ENCODE assay signal across 9 cellular contexts in the genomic region with DNA sequence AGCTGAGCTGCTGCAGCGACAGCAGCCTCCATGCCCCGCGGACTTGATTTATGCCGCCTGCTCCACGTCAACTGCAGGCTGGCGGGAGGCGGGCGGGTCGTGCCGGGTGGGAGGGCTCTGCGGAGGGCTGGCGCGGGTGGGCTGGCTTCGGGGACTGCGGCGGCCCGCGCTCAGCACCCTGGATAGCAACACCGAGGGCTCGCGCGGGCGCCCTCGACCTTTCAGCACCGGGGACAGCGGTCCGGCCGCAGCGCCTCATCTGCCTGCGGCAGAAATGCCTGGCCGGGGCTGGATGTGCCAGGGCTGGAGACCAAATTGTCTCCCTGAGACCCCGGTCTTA.
DNase-seq lines count a peak whose midpoint lies in the region; ATAC-seq lines count a peak whose summit lies in the region.
"Had no signal": no experiment of that assay in that cellular context is flagged by ENCODE, and none has a peak within 500 bp of the region (broad histone marks: within the 10 kb centered on the region; RNA-seq: fewer than 3 reads in every experiment).

No MANE protein-coding gene starts in this region.

- no peaks in the 10 kb centered on the region for H3K36me3 ChIP-seq in endocrine pancreas (ENCODE audit: control insufficient read depth, insufficient read depth, low read length)

- peaks cover 25% of the 10 kb centered on the region for H3K4me1 ChIP-seq in endocrine pancreas (ENCODE audit: control insufficient read depth, insufficient read depth, low read length)

- ATAC-seq in GM18517 (IDR thresholded peaks at IDR 0.05; ENCODE audit: unreplicated experiment) (peak; percentile 49), HG03342 (IDR thresholded peaks at IDR 0.05; ENCODE audit: unreplicated experiment) (peak; percentile 79), memory B cell (ENCODE audit: low read depth) (peak; percentile 47)

- H3K9me3 Mint-ChIP-seq in memory B cell = peaks cover 5% of the 10 kb centered on the region

- H3K4me3 ChIP-seq in endocrine pancreas (ENCODE audit: control insufficient read depth, insufficient read depth, low read length) = peak overlapping the region; percentile 99

- H3K4me1 Mint-ChIP-seq in memory B cell = peaks cover 7% of the 10 kb centered on the region

- H3K27me3 Mint-ChIP-seq in memory B cell = peaks cover 25% of the 10 kb centered on the region

- peak overlapping the region; percentile 66 for H3K4me3 Mint-ChIP-seq in memory B cell

- peaks cover 4% of the 10 kb centered on the region for H3K36me3 Mint-ChIP-seq in memory B cell

- peak; percentile 17 for DNase-seq in NCI-H774 (lab: John Stamatoyannopoulos, UW)
- DNase-seq in activated CD8-positive, alpha-beta memory T cell treated with anti-CD3 and anti-CD28 coated beads for 48 hours (ENCODE audit: low read depth in 2 of 3, low spot score in 2 of 3) = peak in 2 of 3 experiments; percentile 39 to 40
- DNase-seq in memory B cell (ENCODE audit: low spot score in 2 of 2) = peak; percentile 25 to 63
- DNase-seq in stimulated activated CD8-positive, alpha-beta memory T cell treated with anti-CD3 and anti-CD28 coated beads, Interleukin-4, amount 100 ng/mL, for 24 hours (ENCODE audit: low read depth) = peak; percentile 26
- no peak for DNase-seq in middle frontal gyrus (ENCODE audit: extremely low spot score, low spot score)

- H3K27me3 ChIP-seq in endocrine pancreas (ENCODE audit: control insufficient read depth, insufficient read depth, low read length) = no peaks in the 10 kb centered on the region

- no peak overlapping the region for H3K27ac Mint-ChIP-seq in memory B cell
- H3K27ac Mint-ChIP-seq: activated naive CD8-positive, alpha-beta T cell had no signal

- no peaks in the 10 kb centered on the region for H3K9me3 ChIP-seq in endocrine pancreas (ENCODE audit: control insufficient read depth, low read length)

- H3K9ac ChIP-seq in endocrine pancreas (ENCODE audit: control insufficient read depth, insufficient read depth, low read length) = peak overlapping the region; percentile 100
